8 cellular contexts compared by ENCODE assay signal in genomic region chr11:9664276-9665171, GRCh38. TPM values are rescaled to one million over a fixed set of nuclear protein-coding genes. Genes with fewer than 3 reads are reported as not detected.
DNase-seq lines count a peak whose midpoint lies in the region; ATAC-seq, FAIRE-seq and TF ChIP-seq lines count a peak whose summit lies in the region.

No MANE protein-coding gene starts in this region.

- H3K27me3 ChIP-seq in SJSA1 (replicated peaks), result no peaks in the 10 kb centered on the region
- H3K27me3 ChIP-seq in breast epithelium, result no peaks in the 10 kb centered on the region

- CTCF ChIA-PET in Calu3 (lab: Charles Lee), result no interaction called here

- no TSS peak for BruUV-seq in Calu3 (replicated peaks; lab: Mats Ljungman, UMichigan)

- H3K9me3 ChIP-seq in SJSA1 (replicated peaks) (peaks cover 6% of the 10 kb centered on the region), breast epithelium (peaks cover 0 to 5% of the 10 kb centered on the region in 2 donors)

- H3K9me3 Mint-ChIP-seq in Calu3 (ENCODE audit: low read depth, unreplicated experiment), result peaks cover 2% of the 10 kb centered on the region

- peak overlapping the region; percentile 75 for H3K4me3 ChIP-seq in SJSA1
- H3K4me3 ChIP-seq in breast epithelium, result peak overlapping the region; percentile 93 to 98 (median 96)

- peak; percentile 28 for ATAC-seq in HG03196 (IDR thresholded peaks at IDR 0.05; ENCODE audit: unreplicated experiment)

- H3K4me3 Mint-ChIP-seq in Calu3 (ENCODE audit: low read depth, unreplicated experiment), result peak overlapping the region; percentile 86

- H3K27ac Mint-ChIP-seq in Calu3 (ENCODE audit: unreplicated experiment), result peak overlapping the region; percentile 61

- DNase-seq in Calu3 (peak; percentile 50), GM19239 (ENCODE audit: insufficient read length, low spot score) (no peak), SJSA1 (ENCODE audit: low read depth in 1 of 2, low spot score in 2 of 2) (peak; percentile 68 to 70), breast epithelium (ENCODE audit: low spot score in 2 of 2) (peak; percentile 31 to 59), iris pigment epithelial cell (ENCODE audit: low read depth) (peak; percentile 59), NCI-H1105 treated with DMSO at 0.1 percent for 48 hours (lab: John Stamatoyannopoulos, UW) (no peak)
- DNase-seq in stimulated activated CD4-positive, alpha-beta T cell treated with anti-CD3 and anti-CD28 coated beads, Interleukin-2, amount 100 ng/mL, for 48 hours, result peak; percentile 12 to 15

- peaks cover 20% of the 10 kb centered on the region for H3K36me3 Mint-ChIP-seq in Calu3 (ENCODE audit: insufficient read depth, unreplicated experiment)

- TF ChIP-seq CTCF in Calu3 (IDR thresholded peaks at IDR 0.05; ENCODE audit: unreplicated experiment), result no peak
- no peak for TF ChIP-seq CTCF in breast epithelium (IDR thresholded peaks at IDR 0.05)

- intact Hi-C loops in Calu3 (cut with micrococcal nuclease; ENCODE audit: unreplicated experiment) (loop anchor here (5.0 kb wide), 1 partner anchor 52 kb away; no protein-coding TSS in a partner anchor), breast epithelium (cut with DNase I; ENCODE audit: low total_unique reads) (no loop called here)

- H3K27ac ChIP-seq in SJSA1, result peak overlapping the region; percentile 81
- H3K27ac ChIP-seq in breast epithelium, result peak overlapping the region; percentile 99

- peaks cover 9% of the 10 kb centered on the region for H3K4me1 Mint-ChIP-seq in Calu3 (ENCODE audit: low read depth, unreplicated experiment)

- H3K27me3 Mint-ChIP-seq in Calu3 (ENCODE audit: unreplicated experiment), result no peaks in the 10 kb centered on the region

- FAIRE-seq in GM19239 (lab: Jason Lieb, UNC), result peak; percentile 23

- no peak for TF ChIP-seq POLR2A in breast epithelium (IDR thresholded peaks at IDR 0.05)

- peaks cover 30% of the 10 kb centered on the region for H3K36me3 ChIP-seq in SJSA1
- no peaks in the 10 kb centered on the region for H3K36me3 ChIP-seq in breast epithelium

- H3K4me1 ChIP-seq in SJSA1 (replicated peaks) (peaks cover 10% of the 10 kb centered on the region), breast epithelium (no peaks in the 10 kb centered on the region)

RNA-seq across cellular contexts. Expression of gene SWAP70, which starts 0.6 kb away (rescaled TPM):
- 19.9 and 20.7 TPM in 2 replicates for total RNA-seq in Calu3 (2022)
- total RNA-seq in SJSA1 (2014; rRNA removed; shearing (Covaris generic)), result 15.6 and 27.7 TPM in 2 replicates
- total RNA-seq in breast epithelium, result 10 to 100 TPM; 36.8 to 64.5 (median 60.6) TPM

Comparison
In these comparisons a context has a peak if more than half of its experiments do, and no peak if none do; other contexts are left out.
1. DNase-seq: peak in Calu3 (single experiment), SJSA1 (2 of 2), breast epithelium (2 of 2), iris pigment epithelial cell (single experiment) and stimulated activated CD4-positive, alpha-beta T cell treated with anti-CD3 and anti-CD28 coated beads, Interleukin-2, amount 100 ng/mL, for 48 hours (2 of 2); none in GM19239 (single experiment) and NCI-H1105 treated with DMSO at 0.1 percent for 48 hours (single experiment).